ENCODE assay signal across 30 cellular contexts in the genomic region with DNA sequence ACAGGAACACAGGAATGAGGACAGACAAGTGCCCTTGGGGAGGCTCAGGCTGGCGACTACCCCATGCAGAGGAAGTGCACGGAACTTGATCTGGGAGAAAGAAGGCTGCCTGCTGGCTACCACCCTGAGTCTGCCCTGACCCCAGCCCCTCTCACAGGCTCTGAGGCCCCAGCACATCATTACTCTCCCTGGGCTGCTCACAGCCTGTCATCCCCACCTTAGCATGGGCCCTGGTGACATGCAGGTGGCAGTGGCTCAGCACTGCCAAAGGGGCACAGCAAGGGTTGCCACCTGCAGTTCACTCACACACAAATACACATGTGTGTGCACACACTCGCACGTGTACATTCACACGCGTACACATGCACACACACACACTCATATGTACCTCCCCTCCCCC.
"Had no signal": no experiment of that assay in that cellular context is flagged by ENCODE, and none has a peak within 500 bp of the region (broad histone marks: within the 10 kb centered on the region; RNA-seq: fewer than 3 reads in every experiment).

No MANE protein-coding gene starts in this region.

- H3K27me3 ChIP-seq: ascending aorta, colonic mucosa, esophagus squamous epithelium, foreskin keratinocyte, gastrocnemius medialis, heart left ventricle had no signal

- H3K9me3 ChIP-seq: ascending aorta, breast epithelium, colonic mucosa, esophagus squamous epithelium, gastrocnemius medialis, heart left ventricle had no signal

- H3K4me3 ChIP-seq: ascending aorta, breast epithelium, cardiac muscle cell, colonic mucosa, esophagus squamous epithelium, gastrocnemius medialis, heart left ventricle had no signal

- DNase-seq: activated CD4-positive, alpha-beta memory T cell treated with anti-CD3 and anti-CD28 coated beads for 36 hours; activated CD4-positive, alpha-beta T cell treated with anti-CD3 and anti-CD28 coated beads for 36 hours; activated CD4-positive, alpha-beta T cell treated with anti-CD3 and anti-CD28 coated beads, Interleukin-2, amount 10 ng/mL, durations not matched to agents 24 days and 14 days; activated CD4-positive, CD25-positive, alpha-beta regulatory T cell; activated CD4-positive, CD25-positive, alpha-beta regulatory T cell treated with anti-CD3 and anti-CD28 coated beads, Interleukin-2, amount 50 U/mL, for 72 hours; activated CD8-positive, alpha-beta memory T cell treated with anti-CD3 and anti-CD28 coated beads, Interleukin-2, amount 50 U/mL, for 48 hours; activated gamma-delta T cell; activated naive CD4-positive, alpha-beta T cell; activated naive CD4-positive, alpha-beta T cell treated with anti-CD3 and anti-CD28 coated beads, Interleukin-2, amount 10 ng/mL, durations not matched to agents 7 days and 5 days; activated naive CD8-positive, alpha-beta T cell treated with anti-CD3 and anti-CD28 coated beads, Interleukin-2, amount 10 ng/mL, durations not matched to agents 7 days and 5 days; activated T-cell treated with anti-CD3 and anti-CD28 coated beads for 4 hours; activated T-cell treated with anti-CD3 and anti-CD28 coated beads, Interleukin-2, amount 50 U/mL, for 24 hours; activated T-cell treated with anti-CD3 and anti-CD28 coated beads, Interleukin-2, amount 50 U/mL, for 72 hours; central memory CD4-positive, alpha-beta T cell; cerebellar nuclear complex; colonic mucosa; effector CD8-positive, alpha-beta T cell; esophagus squamous epithelium; foreskin keratinocyte; gastrocnemius medialis; glutamatergic neuron; heart left ventricle; T-helper 2 cell had no signal

- FAIRE-seq: endometrium, endothelial cell of umbilical vein had no signal

- ATAC-seq: activated CD4-positive, alpha-beta T cell treated with anti-CD3 and anti-CD28 coated beads for 36 hours; activated naive CD4-positive, alpha-beta T cell treated with anti-CD3 and anti-CD28 coated beads, Interleukin-2, amount 50 U/mL, for 72 hours; activated T-cell treated with anti-CD3 and anti-CD28 coated beads, Interleukin-2, amount 50 U/mL, for 72 hours; foreskin keratinocyte; gastrocnemius medialis; heart left ventricle had no signal

- H3K4me1 ChIP-seq: ascending aorta, breast epithelium, colonic mucosa, esophagus squamous epithelium, foreskin keratinocyte, gastrocnemius medialis, heart left ventricle had no signal

- H3K27ac ChIP-seq: ascending aorta, breast epithelium, cardiac muscle cell, colonic mucosa, epithelial cell of prostate, esophagus squamous epithelium, foreskin keratinocyte, gastrocnemius medialis, heart left ventricle had no signal

- H3K36me3 ChIP-seq: ascending aorta, breast epithelium, cardiac muscle cell, colonic mucosa, esophagus squamous epithelium, gastrocnemius medialis, heart left ventricle had no signal
